In the genomic region with DNA sequence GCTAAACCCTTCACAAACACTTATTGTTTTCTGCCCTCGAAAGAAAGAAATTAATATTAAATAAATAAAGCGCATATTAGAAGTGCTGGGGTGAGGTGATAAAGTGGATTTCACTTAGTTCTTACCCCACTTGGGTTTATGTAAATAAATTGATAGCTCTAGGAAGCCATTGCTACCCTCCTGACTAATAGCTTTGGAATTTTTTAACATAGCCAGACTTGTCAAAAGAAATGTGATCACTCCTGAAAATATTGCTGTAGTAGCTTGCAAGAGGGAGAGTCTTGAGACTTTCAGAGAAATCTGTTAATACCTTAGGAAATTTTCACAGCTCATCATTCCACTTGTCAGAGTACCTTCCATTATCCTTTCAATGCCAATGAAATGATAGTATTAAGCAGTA, we compare ENCODE assay signal across 10 cellular contexts. TPM values are rescaled to one million over a fixed set of nuclear protein-coding genes. Genes with fewer than 3 reads are reported as not detected.
DNase-seq lines count a peak whose midpoint lies in the region; ATAC-seq and TF ChIP-seq lines count a peak whose summit lies in the region.
"Had no signal": no experiment of that assay in that cellular context is flagged by ENCODE, and none has a peak within 500 bp of the region (broad histone marks: within the 10 kb centered on the region; RNA-seq: fewer than 3 reads in every experiment).

No MANE protein-coding gene starts in this region.

- no peak for TF ChIP-seq CTCF in GM23338 (conservative IDR thresholded peaks at IDR 0.05; ENCODE audit: low read depth in 2 of 2)
- no peak for TF ChIP-seq CTCF in fibroblast of the aortic adventitia (IDR thresholded peaks at IDR 0.05; ENCODE audit: insufficient read depth, low read length)
- TF ChIP-seq CTCF in osteocyte (IDR thresholded peaks at IDR 0.05): no peak

- H3K36me3 Mint-ChIP-seq in GM23338 (ENCODE audit: low read depth) (peaks cover 49% of the 10 kb centered on the region), osteocyte (ENCODE audit: unreplicated experiment) (peaks cover 21% of the 10 kb centered on the region)

- peak overlapping the region; percentile 37 for H3K4me3 ChIP-seq in GM23338
- H3K4me3 ChIP-seq in SJSA1: no peak overlapping the region
- no peak overlapping the region for H3K4me3 ChIP-seq in fibroblast of the aortic adventitia (ENCODE audit: low read depth, low read length)

- peaks cover 28% of the 10 kb centered on the region; the same call in 1 of the 2 replicates for H4K20me1 ChIP-seq in GM23338 (replicated peaks; ENCODE audit: insufficient read depth)

- peak overlapping the region; percentile 58 for H3K4me2 ChIP-seq in GM23338

- peaks cover 12% of the 10 kb centered on the region for H3K36me3 ChIP-seq in GM23338 (ENCODE audit: insufficient read depth)
- peaks cover 41% of the 10 kb centered on the region for H3K36me3 ChIP-seq in SJSA1

- no peaks in the 10 kb centered on the region for H3K9me3 ChIP-seq in SJSA1 (replicated peaks)

- H3K27ac ChIP-seq in GM23338 (ENCODE audit: low read depth) (peak overlapping the region; percentile 88), SJSA1 (peak overlapping the region; percentile 85)

- H3K4me1 Mint-ChIP-seq in GM23338 (peaks cover 39% of the 10 kb centered on the region), osteocyte (ENCODE audit: unreplicated experiment) (peaks cover 39% of the 10 kb centered on the region)

- H3K4me3 Mint-ChIP-seq in GM23338 (peak overlapping the region; percentile 27), osteocyte (ENCODE audit: unreplicated experiment) (peak overlapping the region; percentile 22)

- H3K27ac Mint-ChIP-seq in GM23338: peak overlapping the region; percentile 76
- H3K27ac Mint-ChIP-seq in osteocyte (ENCODE audit: unreplicated experiment): peak overlapping the region; percentile 48

- H3K4me1 ChIP-seq in GM23338 (ENCODE audit: insufficient read depth): peaks cover 39% of the 10 kb centered on the region
- peaks cover 35% of the 10 kb centered on the region for H3K4me1 ChIP-seq in SJSA1 (replicated peaks)

- no peaks in the 10 kb centered on the region for H3K9me3 Mint-ChIP-seq in GM23338
- H3K9me3 Mint-ChIP-seq in osteocyte (ENCODE audit: unreplicated experiment): no peaks in the 10 kb centered on the region

- peaks cover 3% of the 10 kb centered on the region for H3K27me3 Mint-ChIP-seq in GM23338 (ENCODE audit: insufficient read depth, low read depth, poor library complexity)
- no peaks in the 10 kb centered on the region for H3K27me3 Mint-ChIP-seq in osteocyte (ENCODE audit: unreplicated experiment)

- H3K79me2 ChIP-seq in GM23338 (replicated peaks; ENCODE audit: insufficient read depth): peaks cover 92% of the 10 kb centered on the region

- no peaks in the 10 kb centered on the region for H3F3A ChIP-seq in GM23338 (replicated peaks; ENCODE audit: low read depth)

- no peak overlapping the region for H2AFZ ChIP-seq in GM23338

- no peak for ATAC-seq in GM23338
- ATAC-seq in GM19452 (IDR thresholded peaks at IDR 0.05; ENCODE audit: unreplicated experiment): no peak

- H3K27me3 ChIP-seq in GM23338 (ENCODE audit: insufficient read depth): no peaks in the 10 kb centered on the region
- H3K27me3 ChIP-seq in SJSA1 (replicated peaks): no peaks in the 10 kb centered on the region

- no peaks in the 10 kb centered on the region for H3K9me2 ChIP-seq in GM23338 (ENCODE audit: insufficient read depth)

- DNase-seq in GM23338 (ENCODE audit: low spot score): peak; percentile 58
- peak in 1 of 2 experiments; percentile 70 for DNase-seq in SJSA1 (ENCODE audit: low read depth in 1 of 2, low spot score in 2 of 2)
- DNase-seq in fibroblast of the aortic adventitia (ENCODE audit: low read depth): peak; percentile 78
- DNase-seq in osteocyte (ENCODE audit: extremely low spot score, unreplicated experiment): no peak
- no peak for DNase-seq in stimulated activated CD4-positive, alpha-beta T cell treated with anti-CD3 and anti-CD28 coated beads, Interleukin-2, amount 100 ng/mL, for 24 hours
- DNase-seq in GM19240 (ENCODE audit: insufficient read length, low spot score): no peak
- no peak for DNase-seq in RPMI8226
- DNase-seq: hypothalamus, NCI-H69 had no signal

TF ChIP-seq in GM23338, 12 proteins besides CTCF, POLR2A, EP300 and RAD21 (continues in another document):
- TF ChIP-seq STAT1 (IDR thresholded peaks at IDR 0.05; ENCODE audit: unreplicated experiment) (no peak), ZNF114 (CRISPR knock-in tag; IDR thresholded peaks at IDR 0.05) (no peak), ZNF331 (CRISPR knock-in tag; IDR thresholded peaks at IDR 0.05; ENCODE audit: low read depth) (no peak), NANOG (IDR thresholded peaks at IDR 0.05; ENCODE audit: borderline replicate concordance) (no peak), REST (IDR thresholded peaks at IDR 0.05; ENCODE audit: unreplicated experiment) (no peak)
- TF ChIP-seq, protein P1, sequence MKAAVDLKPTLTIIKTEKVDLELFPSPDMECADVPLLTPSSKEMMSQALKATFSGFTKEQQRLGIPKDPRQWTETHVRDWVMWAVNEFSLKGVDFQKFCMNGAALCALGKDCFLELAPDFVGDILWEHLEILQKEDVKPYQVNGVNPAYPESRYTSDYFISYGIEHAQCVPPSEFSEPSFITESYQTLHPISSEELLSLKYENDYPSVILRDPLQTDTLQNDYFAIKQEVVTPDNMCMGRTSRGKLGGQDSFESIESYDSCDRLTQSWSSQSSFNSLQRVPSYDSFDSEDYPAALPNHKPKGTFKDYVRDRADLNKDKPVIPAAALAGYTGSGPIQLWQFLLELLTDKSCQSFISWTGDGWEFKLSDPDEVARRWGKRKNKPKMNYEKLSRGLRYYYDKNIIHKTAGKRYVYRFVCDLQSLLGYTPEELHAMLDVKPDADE (IDR thresholded peaks at IDR 0.05): no peak

RNA-seq across cellular contexts. Expression of gene ARL5B, which starts 7.6 kb away (rescaled TPM):
- 76.4 and 82.0 TPM in 2 replicates for total RNA-seq in GM23338 (2014; rRNA removed; shearing (Covaris generic))
- 21.5 and 22.8 TPM in 2 replicates for polyA plus RNA-seq in GM23338 (2016; fragmentation: Nextera tagmentation; extraction: Ambion mirVana)
- 26.8 and 36.3 TPM in 2 replicates for total RNA-seq in SJSA1 (2014; rRNA removed; shearing (Covaris generic))
- 11.6 and 18.0 TPM in 2 replicates for total RNA-seq in fibroblast of the aortic adventitia (ENCODE audit: low replicate concordance)
- 18.5 and 19.0 TPM in 2 replicates for total RNA-seq in osteocyte

RNA-seq across cellular contexts. Expression of gene NSUN6, which starts 15.4 kb away (rescaled TPM):
- total RNA-seq in GM23338 (2014; rRNA removed; shearing (Covaris generic)): 12.5 and 18.1 TPM in 2 replicates
- polyA plus RNA-seq in GM23338 (2016; fragmentation: Nextera tagmentation; extraction: Ambion mirVana): 36.3 and 37.4 TPM in 2 replicates
- 3.2 and 8.4 TPM in 2 replicates for total RNA-seq in SJSA1 (2014; rRNA removed; shearing (Covaris generic))
- total RNA-seq in fibroblast of the aortic adventitia (ENCODE audit: low replicate concordance) (12.3 and 23.4 TPM in 2 replicates), osteocyte (7.3 and 8.3 TPM in 2 replicates)

Comparison
In these comparisons a context has a peak if more than half of its experiments do, and no peak if none do; other contexts are left out.
1. DNase-seq: peak in GM23338 (single experiment) and fibroblast of the aortic adventitia (single experiment); none in osteocyte (single experiment), stimulated activated CD4-positive, alpha-beta T cell treated with anti-CD3 and anti-CD28 coated beads, Interleukin-2, amount 100 ng/mL, for 24 hours (0 of 2), GM19240 (single experiment) and RPMI8226 (single experiment).